ENCODE assay signal across 19 cellular contexts in the genomic region with DNA sequence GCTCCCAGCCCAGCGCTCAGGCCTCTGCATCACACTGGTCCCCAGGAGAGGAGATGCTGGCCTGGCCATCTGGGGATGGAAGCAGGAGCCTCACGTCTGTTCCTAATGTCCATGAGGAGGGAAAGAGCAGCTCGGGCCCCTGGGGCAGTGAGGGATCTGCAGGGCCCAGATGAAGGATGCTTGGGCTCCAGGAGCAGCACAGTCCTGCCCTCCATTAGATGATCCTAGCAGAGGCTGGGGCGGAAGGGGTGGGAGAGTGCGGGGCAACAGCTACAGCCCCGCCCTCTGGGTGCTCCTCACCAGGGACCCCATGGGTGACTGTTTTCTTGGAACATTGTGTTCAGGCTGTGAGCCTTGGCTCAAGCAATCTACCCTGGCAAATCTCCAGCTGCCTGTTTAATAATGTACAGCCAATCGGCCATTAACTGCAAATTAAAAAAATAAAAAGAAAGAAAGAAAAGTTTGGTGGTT. TPM values are rescaled to one million over a fixed set of nuclear protein-coding genes. Genes with fewer than 3 reads are reported as not detected.
A peak's percentile ranks its signal among the peaks of the same experiment; 100 is the strongest.
DNase-seq lines count a peak whose midpoint lies in the region; ATAC-seq, FAIRE-seq and TF ChIP-seq lines count a peak whose summit lies in the region.
"Had no signal": no experiment of that assay in that cellular context is flagged by ENCODE, and none has a peak within 500 bp of the region (broad histone marks: within the 10 kb centered on the region; RNA-seq: fewer than 3 reads in every experiment).

No MANE protein-coding gene starts in this region.

- no peak overlapping the region for H2BK5ac ChIP-seq in H1 (ENCODE audit: low read depth, low read length)

- H3K18ac ChIP-seq in H1 (ENCODE audit: extremely low read depth, low read length): no peak overlapping the region

- H3K4me1 ChIP-seq in BE2C: peaks cover 6% of the 10 kb centered on the region
- peaks cover 2 to 12% (median 5%) of the 10 kb centered on the region in 4 experiments; a peak in 6 of 7 replicates for H3K4me1 ChIP-seq in H1 (replicated peaks in 1 of 4; ENCODE audit: control insufficient read depth in 3 of 4, insufficient read depth in 4 of 4, low read length in 3 of 4)

- H3K4me1 Mint-ChIP-seq in T-helper 17 cell (peaks cover 2% of the 10 kb centered on the region), immature natural killer cell (no peaks in the 10 kb centered on the region)
- no peaks in the 10 kb centered on the region for H3K4me1 Mint-ChIP-seq in activated CD8-positive, alpha-beta T cell treated with anti-CD3 and anti-CD28 coated beads for 36 hours (ENCODE audit: low read depth)
- H3K4me1 Mint-ChIP-seq: activated CD4-positive, alpha-beta T cell treated with anti-CD3 and anti-CD28 coated beads for 36 hours had no signal

- H3K27ac ChIP-seq in H1 (ENCODE audit: low read depth, low read length): no peak overlapping the region
- H3K27ac ChIP-seq: neutrophil had no signal

- H3K56ac ChIP-seq in H1 (replicated peaks; ENCODE audit: insufficient read length, low read depth, low read length): no peak overlapping the region

- no peak overlapping the region for H3K4ac ChIP-seq in H1 (replicated peaks; ENCODE audit: insufficient read length, low read depth, low read length)

- H2AFZ ChIP-seq in H1 (ENCODE audit: low read length): no peak overlapping the region

- no peak for TF ChIP-seq RAD21 in H1 (IDR thresholded peaks at IDR 0.05 in 1 of 2, conservative IDR thresholded peaks at IDR 0.05 in 1 of 2; ENCODE audit: low read depth in 2 of 2, low read length in 2 of 2)

- H3K36me3 Mint-ChIP-seq in T-helper 17 cell (ENCODE audit: low read depth) (peaks cover 6% of the 10 kb centered on the region), immature natural killer cell (no peaks in the 10 kb centered on the region)
- no peaks in the 10 kb centered on the region for H3K36me3 Mint-ChIP-seq in activated CD8-positive, alpha-beta T cell treated with anti-CD3 and anti-CD28 coated beads for 36 hours (ENCODE audit: low read depth)

- H2AK5ac ChIP-seq in H1 (ENCODE audit: low read depth, low read length): 0 out of 2 replicates have a peak overlapping the region, but pooled peaks have one; percentile 65

- H3K9me3 ChIP-seq in BE2C: no peaks in the 10 kb centered on the region
- H3K9me3 ChIP-seq in H1 (ENCODE audit: insufficient read depth in 2 of 2, low read depth in 1 of 2, low read length in 1 of 2): no peaks in the 10 kb centered on the region
- no peaks in the 10 kb centered on the region for H3K9me3 ChIP-seq in T-helper 17 cell (ENCODE audit: control insufficient read depth, low read length, poor library complexity, severe bottlenecking)
- H3K9me3 ChIP-seq: neutrophil had no signal

- peaks cover 0 to 2% of the 10 kb centered on the region in 2 experiments for H4K20me1 ChIP-seq in H1 (replicated peaks in 1 of 2; ENCODE audit: control insufficient read depth in 1 of 2, insufficient read depth in 2 of 2, low read length in 2 of 2)

- WGBS in H1 (ENCODE audit: extremely low coverage in 1 of 2, insufficient coverage in 1 of 2, insufficient read length in 1 of 2, insufficient replicate concordance in 2 of 2, low coverage in 1 of 2, low lambda C conversion rate in 2 of 2, missing lambda C conversion rate in 1 of 2), 2 experiments: 83% methylated on average over 7 of the region's 7 CpGs; no CpG with 5 or more reads in 1 of the 2 experiments

- CTCF ChIA-PET in H1 (lab: Charles Lee; ENCODE audit: partially characterized antibody): interaction anchor here (1.3 to 22.2 kb wide), 12 partner anchors 9 to 167 kb away, joined by 3 to 480 read pairs (median 7); no protein-coding TSS in a partner anchor
- CTCF ChIA-PET in activated CD8-positive, alpha-beta T cell treated with anti-CD3 and anti-CD28 coated beads for 36 hours (lab: Charles Lee): no interaction called here

- H2BK12ac ChIP-seq in H1 (ENCODE audit: low read depth, low read length): no peak overlapping the region

- H3K14ac ChIP-seq in H1 (ENCODE audit: insufficient read length): no peak overlapping the region

- no peak overlapping the region for H2BK120ac ChIP-seq in H1 (replicated peaks; ENCODE audit: low read depth, low read length)

- no peak overlapping the region for H3K4me3 Mint-ChIP-seq in T-helper 17 cell
- no peak overlapping the region for H3K4me3 Mint-ChIP-seq in activated CD8-positive, alpha-beta T cell treated with anti-CD3 and anti-CD28 coated beads for 36 hours
- no peak overlapping the region for H3K4me3 Mint-ChIP-seq in immature natural killer cell
- H3K4me3 Mint-ChIP-seq: activated CD4-positive, alpha-beta T cell treated with anti-CD3 and anti-CD28 coated beads for 36 hours; T-helper 2 cell treated with Interferon-gamma antibody and Interleukin-4, amounts not matched to agents 5 μg/mL and 100 μg/mL, for 36 hours had no signal

- H4K91ac ChIP-seq in H1 (replicated peaks; ENCODE audit: insufficient read length, low read length): no peak overlapping the region

- ATAC-seq in left lobe of liver: no peak
- ATAC-seq in sciatic nerve: peak; percentile 70
- ATAC-seq in T-helper 17 cell: no peak
- ATAC-seq in activated CD8-positive, alpha-beta T cell treated with anti-CD3 and anti-CD28 coated beads for 36 hours: no peak
- ATAC-seq: activated CD4-positive, alpha-beta T cell treated with anti-CD3 and anti-CD28 coated beads for 36 hours; esophagus mucosa had no signal

- H3K4me2 ChIP-seq in H1 (ENCODE audit: insufficient read depth in 1 of 2, low read depth in 2 of 2, low read length in 2 of 2): no peak overlapping the region

- FAIRE-seq in H1 (lab: Jason Lieb, UNC): no peak
- FAIRE-seq: G401.6 had no signal

- H3K27me3 Mint-ChIP-seq in T-helper 17 cell: peaks cover 70% of the 10 kb centered on the region
- H3K27me3 Mint-ChIP-seq in activated CD8-positive, alpha-beta T cell treated with anti-CD3 and anti-CD28 coated beads for 36 hours: no peaks in the 10 kb centered on the region
- peaks cover 0 to 6% (median 2%) of the 10 kb centered on the region in 3 donors for H3K27me3 Mint-ChIP-seq in immature natural killer cell (ENCODE audit: low read depth in 3 of 3)
- H3K27me3 Mint-ChIP-seq: activated CD4-positive, alpha-beta T cell treated with anti-CD3 and anti-CD28 coated beads for 36 hours had no signal

- no peak overlapping the region for H3K9ac ChIP-seq in H1 (replicated peaks in 1 of 4; ENCODE audit: extremely low read depth in 1 of 4, low read depth in 3 of 4, low read length in 3 of 4)

- H3K4me3 ChIP-seq in BE2C (ENCODE audit: low read depth, low read length) (no peak overlapping the region), H1 (ENCODE audit: extremely low read depth in 1 of 4, insufficient read depth in 2 of 4, low read depth in 3 of 4, low read length in 4 of 4) (no peak overlapping the region)

- no peak overlapping the region for H3K23ac ChIP-seq in H1 (ENCODE audit: insufficient read length)

- no peak overlapping the region for H2BK20ac ChIP-seq in H1 (ENCODE audit: low read length)

- H3K79me1 ChIP-seq in H1 (ENCODE audit: low read depth, low read length): no peaks in the 10 kb centered on the region

- POLR2A ChIA-PET in H1 (lab: Charles Lee; ENCODE audit: partially characterized antibody): no interaction called here
- POLR2A ChIA-PET in activated CD8-positive, alpha-beta T cell treated with anti-CD3 and anti-CD28 coated beads for 36 hours (lab: Charles Lee): no interaction called here

- no peaks in the 10 kb centered on the region for H3K9me3 Mint-ChIP-seq in activated CD8-positive, alpha-beta T cell treated with anti-CD3 and anti-CD28 coated beads for 36 hours
- H3K9me3 Mint-ChIP-seq in immature natural killer cell: no peaks in the 10 kb centered on the region
- H3K9me3 Mint-ChIP-seq: T-helper 2 cell treated with Interferon-gamma antibody and Interleukin-4, amounts not matched to agents 5 μg/mL and 100 μg/mL, for 36 hours had no signal

- TF ChIP-seq CTCF in BE2C (IDR thresholded peaks at IDR 0.05; ENCODE audit: low read depth, low read length) (no peak), H1 (IDR thresholded peaks at IDR 0.05; ENCODE audit: control extremely low read depth in 1 of 3, insufficient read depth in 1 of 3, low read depth in 1 of 3, low read length in 3 of 3) (no peak)
- TF ChIP-seq CTCF in activated CD8-positive, alpha-beta T cell treated with anti-CD3 and anti-CD28 coated beads for 36 hours (IDR thresholded peaks at IDR 0.05): no peak

- no peak overlapping the region for H4K8ac ChIP-seq in H1 (ENCODE audit: extremely low read depth, insufficient read depth, low read length)

- H3K79me2 ChIP-seq in H1 (ENCODE audit: control insufficient read depth in 1 of 2, insufficient read depth in 2 of 2, low read length in 2 of 2): no peaks in the 10 kb centered on the region

- no peak overlapping the region for H4K5ac ChIP-seq in H1 (ENCODE audit: insufficient read length, low read depth, low read length)

- intact Hi-C loops in sciatic nerve (cut with DNase I): no loop called here
- intact Hi-C loops in activated CD8-positive, alpha-beta T cell treated with anti-CD3 and anti-CD28 coated beads for 36 hours (cut with micrococcal nuclease): no loop called here

- H3K23me2 ChIP-seq in H1 (ENCODE audit: low read depth, low read length): no peaks in the 10 kb centered on the region

- H2BK15ac ChIP-seq in H1 (ENCODE audit: low read length): no peak overlapping the region

- no peaks in the 10 kb centered on the region for H3K27me3 ChIP-seq in BE2C
- peaks cover 0 to 3% (median 0%) of the 10 kb centered on the region in 4 experiments; a peak in 1 of 7 replicates for H3K27me3 ChIP-seq in H1 (replicated peaks in 1 of 4; ENCODE audit: control insufficient read depth in 3 of 4, extremely low read depth in 1 of 4, insufficient read depth in 3 of 4, low read length in 3 of 4)
- H3K27me3 ChIP-seq: neutrophil had no signal

- DNase-seq in BE2C (peak; percentile 14), H1 (ENCODE audit: low read depth in 1 of 2, low spot score in 2 of 2) (no peak), left lobe of liver (ENCODE audit: low spot score) (peak; percentile 46), sciatic nerve (ENCODE audit: low spot score) (peak; percentile 58), T-helper 17 cell (no peak), immature natural killer cell (no peak)
- no peak for DNase-seq in stimulated activated CD4-positive, alpha-beta T cell treated with anti-CD3 and anti-CD28 coated beads, Interleukin-4, amount 100 ng/mL, for 1 hour
- DNase-seq in activated CD8-positive, alpha-beta T cell treated with anti-CD3 and anti-CD28 coated beads for 36 hours: no peak
- DNase-seq: activated CD4-positive, alpha-beta T cell treated with anti-CD3 and anti-CD28 coated beads for 36 hours; COR-L47; hippocampal formation; NCI-H1417; NCI-H2227 treated with DMSO at 0.1 percent for 48 hours; SHP77 treated with DMSO at 0.1 percent for 48 hours; stimulated activated CD4-positive, alpha-beta T cell treated with anti-CD3 and anti-CD28 coated beads, Interleukin-12 subunit alpha, Interleukin-12 subunit beta, amount 100 ng/mL, for 4 hours had no signal

- no peak for TF ChIP-seq POLR2A in H1 (IDR thresholded peaks at IDR 0.05; ENCODE audit: control extremely low read depth in 1 of 2, low read depth in 2 of 2, low read length in 2 of 2)

- H3K36me3 ChIP-seq in BE2C (peaks cover 17% of the 10 kb centered on the region), H1 (ENCODE audit: control insufficient read depth in 2 of 4, insufficient read depth in 4 of 4, low read length in 3 of 4) (no peaks in the 10 kb centered on the region)
- H3K36me3 ChIP-seq: neutrophil had no signal

- H3K27ac Mint-ChIP-seq in T-helper 17 cell (no peak overlapping the region), immature natural killer cell (no peak overlapping the region)
- H3K27ac Mint-ChIP-seq in activated CD8-positive, alpha-beta T cell treated with anti-CD3 and anti-CD28 coated beads for 36 hours: no peak overlapping the region
- H3K27ac Mint-ChIP-seq: activated CD4-positive, alpha-beta T cell treated with anti-CD3 and anti-CD28 coated beads for 36 hours; T-helper 2 cell treated with Interferon-gamma antibody and Interleukin-4, amounts not matched to agents 5 μg/mL and 100 μg/mL, for 36 hours had no signal

- TF ChIP-seq EP300 in H1 (IDR thresholded peaks at IDR 0.05; ENCODE audit: borderline replicate concordance in 1 of 2, low read depth in 2 of 2, low read length in 2 of 2): no peak

RNA-seq across cellular contexts. Expression of a gene that starts 49.7 kb away (rescaled TPM):
- polyA plus RNA-seq in BE2C (2012; ENCODE audit: insufficient read depth, insufficient read length, low read depth): 65.0 TPM
- 4.8 and 5.1 TPM in 2 replicates for total RNA-seq in H1 (2021; fragmentation: NEBNext Ultra II Directional; extraction: Animal tissue kit (Norgen Biotek cat#: 25700))
- polyA plus RNA-seq in H1 (2011; rRNA removed): 1.5 and 1.9 TPM in 2 replicates
- polyA plus RNA-seq in H1 (2011; cell fraction: cytosol; rRNA removed): 1.3 TPM
- polyA plus RNA-seq in H1 (2011; cell fraction: nucleus; rRNA removed): 7.3 TPM
- 2.0 to 2.7 TPM (median 2.3 TPM) in 4 replicates for polyA plus RNA-seq in H1 (2012, experiment 1 of 2)
- 1.1 TPM for polyA plus RNA-seq in H1 (2012, experiment 2 of 2)
- 1.9 TPM for polyA plus RNA-seq in H1 (2013, experiment 1 of 2)
- 2.0 TPM for polyA plus RNA-seq in H1 (2013, experiment 2 of 2)
- 11.6 and 19.6 TPM in 2 replicates for polyA minus RNA-seq in H1 (2011; rRNA and poly(A)+ RNA removed)
- 4.1 TPM for polyA minus RNA-seq in H1 (2011; cell fraction: cytosol; rRNA and poly(A)+ RNA removed)
- polyA minus RNA-seq in H1 (2011; cell fraction: nucleus; rRNA and poly(A)+ RNA removed): 15.0 TPM
- total RNA-seq in left lobe of liver: 102 TPM
- 703 TPM for total RNA-seq in sciatic nerve
- 10 to 100 TPM in 1 of 2 donors, under 1 TPM in 1; 0.80 to 16.8 TPM for total RNA-seq in T-helper 17 cell
- 1 to 10 TPM; 1.8 to 2.0 TPM for total RNA-seq in activated CD8-positive, alpha-beta T cell treated with anti-CD3 and anti-CD28 coated beads for 36 hours
- polyA plus RNA-seq in immature natural killer cell: under 1 TPM in 1 of 3 donors, not detected in 2; 0.40 TPM

Comparison
In these comparisons a context has a peak if more than half of its experiments do, and no peak if none do; other contexts are left out.
1. DNase-seq: peak in BE2C (single experiment), left lobe of liver (single experiment) and sciatic nerve (single experiment); none in H1 (0 of 2), T-helper 17 cell (0 of 3), stimulated activated CD4-positive, alpha-beta T cell treated with anti-CD3 and anti-CD28 coated beads, Interleukin-4, amount 100 ng/mL, for 1 hour (single experiment), activated CD8-positive, alpha-beta T cell treated with anti-CD3 and anti-CD28 coated beads for 36 hours (single experiment) and immature natural killer cell (0 of 3).